8 cellular contexts compared by ENCODE assay signal in the genomic region with DNA sequence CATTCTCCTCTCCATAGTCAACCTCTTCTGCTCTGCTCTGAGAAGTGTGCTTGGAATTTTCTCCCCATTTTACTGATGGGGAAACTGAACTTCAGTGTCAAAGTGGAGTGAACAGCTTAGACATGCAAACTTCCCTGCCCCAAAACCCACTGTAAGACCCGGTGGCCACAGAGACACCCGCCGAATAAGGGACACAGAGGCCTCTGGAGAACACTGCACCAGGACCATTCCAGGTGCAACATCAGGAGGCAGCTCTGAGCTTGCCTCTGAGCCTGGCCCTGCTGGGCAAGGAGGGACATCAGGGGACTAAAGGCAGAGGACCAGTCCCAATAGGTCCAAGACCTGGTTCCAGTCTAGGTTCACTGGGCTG. TPM values are rescaled to one million over a fixed set of nuclear protein-coding genes. Genes with fewer than 3 reads are reported as not detected.
DNase-seq lines count a peak whose midpoint lies in the region; ATAC-seq, FAIRE-seq and TF ChIP-seq lines count a peak whose summit lies in the region.

No MANE protein-coding gene starts in this region.

- H3K27me3 ChIP-seq in H9 (ENCODE audit: insufficient read depth, low read length): no peaks in the 10 kb centered on the region
- no peaks in the 10 kb centered on the region for H3K27me3 ChIP-seq in left ventricle myocardium inferior (ENCODE audit: low read depth)
- no peaks in the 10 kb centered on the region for H3K27me3 ChIP-seq in small intestine (ENCODE audit: control insufficient read depth in 2 of 2, insufficient read depth in 2 of 2, low read length in 2 of 2)

- no peaks in the 10 kb centered on the region for H3K9me3 Mint-ChIP-seq in H9
- no peaks in the 10 kb centered on the region for H3K9me3 Mint-ChIP-seq in activated T-helper 17 cell treated with anti-CD3 and anti-CD28 coated beads, Interleukin-2, amount 50 U/mL, for 72 hours

- peaks cover 2 to 9% (median 5%) of the 10 kb centered on the region in 3 experiments; a peak in 4 of 7 replicates for H3K36me3 Mint-ChIP-seq in H9 (ENCODE audit: insufficient read depth in 1 of 3, low read depth in 3 of 3)
- H3K36me3 Mint-ChIP-seq in activated T-helper 17 cell treated with anti-CD3 and anti-CD28 coated beads, Interleukin-2, amount 50 U/mL, for 72 hours (ENCODE audit: low read depth): peaks cover 78% of the 10 kb centered on the region

- peaks cover 8% of the 10 kb centered on the region for H3K27me3 Mint-ChIP-seq in H9 (ENCODE audit: low read depth)
- H3K27me3 Mint-ChIP-seq in activated T-helper 17 cell treated with anti-CD3 and anti-CD28 coated beads, Interleukin-2, amount 50 U/mL, for 72 hours: no peaks in the 10 kb centered on the region

- H3K4me1 Mint-ChIP-seq in H9: peaks cover 64 to 66% of the 10 kb centered on the region in 2 experiments
- peaks cover 28% of the 10 kb centered on the region for H3K4me1 Mint-ChIP-seq in activated T-helper 17 cell treated with anti-CD3 and anti-CD28 coated beads, Interleukin-2, amount 50 U/mL, for 72 hours

- H3K4me3 ChIP-seq in left ventricle myocardium inferior (peak overlapping the region; percentile 88), small intestine (ENCODE audit: low read depth in 1 of 2, low read length in 2 of 2) (peak overlapping the region in 1 of 2 donors; percentile 43)

- H3K9ac ChIP-seq in H9 (ENCODE audit: extremely low read depth, insufficient read length, low read length): no peak overlapping the region

- FAIRE-seq in small intestine (lab: Jason Lieb, UNC): no peak

- no peak overlapping the region for H4K91ac ChIP-seq in H9 (ENCODE audit: insufficient read length, low read depth, low read length)

- no peaks in the 10 kb centered on the region for H4K20me1 ChIP-seq in H9 (ENCODE audit: control insufficient read depth, insufficient read depth, insufficient read length)

- peaks cover 22% of the 10 kb centered on the region; the same call in 1 of the 2 replicates for H3K4me1 ChIP-seq in H9 (ENCODE audit: insufficient read depth, low read length)
- H3K4me1 ChIP-seq in left ventricle myocardium inferior: peaks cover 93% of the 10 kb centered on the region
- peaks cover 0 to 41% of the 10 kb centered on the region in 2 donors for H3K4me1 ChIP-seq in small intestine (ENCODE audit: control insufficient read depth in 2 of 2, insufficient read depth in 1 of 2, low read depth in 1 of 2, low read length in 1 of 2)

- H3K27ac Mint-ChIP-seq in H9: peak overlapping the region; percentile 79 to 85 (median 81); a peak in 2 of 7 replicates
- H3K27ac Mint-ChIP-seq in activated T-helper 17 cell treated with anti-CD3 and anti-CD28 coated beads, Interleukin-2, amount 50 U/mL, for 72 hours: peak overlapping the region; percentile 97

- no peak for ATAC-seq in activated T-helper 17 cell treated with anti-CD3 and anti-CD28 coated beads, Interleukin-2, amount 50 U/mL, for 72 hours (replicated peaks)

- TF ChIP-seq CTCF in H9 (conservative IDR thresholded peaks at IDR 0.05) (no peak), left ventricle myocardium inferior (IDR thresholded peaks at IDR 0.05; ENCODE audit: borderline replicate concordance) (no peak)

- no peak overlapping the region for H2BK120ac ChIP-seq in H9 (ENCODE audit: low read depth, low read length, poor library complexity, severe bottlenecking)

- H3K36me3 ChIP-seq in left ventricle myocardium inferior: no peaks in the 10 kb centered on the region
- H3K36me3 ChIP-seq in small intestine (ENCODE audit: control insufficient read depth in 2 of 2, insufficient read depth in 2 of 2, low read length in 2 of 2): no peaks in the 10 kb centered on the region

- no peak overlapping the region for H3K27ac ChIP-seq in H9 (ENCODE audit: insufficient read length, low read depth, low read length)
- H3K27ac ChIP-seq in left ventricle myocardium inferior (replicated peaks): peak overlapping the region; percentile 99
- H3K27ac ChIP-seq in small intestine (ENCODE audit: low read depth in 1 of 2, low read length in 1 of 2): peak overlapping the region; percentile 75 to 93

- H2BK20ac ChIP-seq in H9 (ENCODE audit: low read depth, low read length, poor library complexity, severe bottlenecking): no peak overlapping the region

- peak overlapping the region; percentile 35 for H3K4me2 ChIP-seq in H9 (ENCODE audit: insufficient read depth, insufficient read length, low read length)

- no peak overlapping the region for H3K56ac ChIP-seq in H9 (ENCODE audit: insufficient read length, low read depth, low read length)

- no CpG with 5 or more reads among the region's 3 CpGs for WGBS in H9 (ENCODE audit: extremely low coverage, insufficient read length, low lambda C conversion rate)
- WGBS in small intestine, 3 donors: 41 to 83% (median 58%) methylated on average over 3 of the region's 3 CpGs

- intact Hi-C loops in left ventricle myocardium inferior (cut with micrococcal nuclease): no loop called here

- no peak overlapping the region for H2BK15ac ChIP-seq in H9 (ENCODE audit: low read depth, low read length)

- H3K23me2 ChIP-seq in H9 (ENCODE audit: insufficient read length, low read depth, low read length, poor library complexity, severe bottlenecking): peaks cover 7% of the 10 kb centered on the region

- H3T11ph ChIP-seq in H9 (ENCODE audit: low read length): no peak overlapping the region

- DNase-seq in H9 (no peak), left ventricle myocardium inferior (no peak), small intestine (no peak), hypothalamus (lab: John Stamatoyannopoulos, UW) (no peak), DMS 273 treated with DMSO at 0.1 percent for 48 hours (lab: John Stamatoyannopoulos, UW) (no peak), retina (no peak), NCI-H2171 treated with DMSO at 0.1 percent for 48 hours (lab: John Stamatoyannopoulos, UW) (no peak)

- H3K18ac ChIP-seq in H9 (ENCODE audit: insufficient read length, low read depth, low read length): no peak overlapping the region

- H2BK5ac ChIP-seq in H9 (ENCODE audit: insufficient read length, low read length): no peak overlapping the region

- no peak overlapping the region for H4K8ac ChIP-seq in H9 (replicated peaks; ENCODE audit: insufficient read length, low read depth, low read length)

- no peak overlapping the region for H2BK12ac ChIP-seq in H9 (ENCODE audit: insufficient read length, low read depth, low read length)

- H3K4ac ChIP-seq in H9 (ENCODE audit: low read depth, low read length): no peak overlapping the region

- peak overlapping the region; percentile 79 to 83 for H3K4me3 Mint-ChIP-seq in H9
- H3K4me3 Mint-ChIP-seq in activated T-helper 17 cell treated with anti-CD3 and anti-CD28 coated beads, Interleukin-2, amount 50 U/mL, for 72 hours: peak overlapping the region; percentile 97

- no peak overlapping the region for H3K23ac ChIP-seq in H9 (ENCODE audit: insufficient read length, low read depth, low read length)

- no peaks in the 10 kb centered on the region for H3K9me3 ChIP-seq in H9 (ENCODE audit: control insufficient read depth, low read depth, low read length)
- H3K9me3 ChIP-seq in left ventricle myocardium inferior (replicated peaks): no peaks in the 10 kb centered on the region
- no peaks in the 10 kb centered on the region for H3K9me3 ChIP-seq in small intestine (ENCODE audit: control insufficient read depth, low read depth)

- H3K14ac ChIP-seq in H9 (ENCODE audit: insufficient read depth, low read length): no peak overlapping the region

- no peak overlapping the region for H2AK5ac ChIP-seq in H9 (ENCODE audit: insufficient read length, low read length)

- H3K79me2 ChIP-seq in H9 (ENCODE audit: insufficient read depth, low read length): peaks cover 23% of the 10 kb centered on the region; the same call in 1 of the 2 replicates

- no peak overlapping the region for H4K5ac ChIP-seq in H9 (ENCODE audit: insufficient read length, low read depth, low read length)

- H3K79me1 ChIP-seq in H9 (ENCODE audit: insufficient read depth, low read depth, low read length, poor library complexity, severe bottlenecking): no peaks in the 10 kb centered on the region

- H2AFZ ChIP-seq in H9 (ENCODE audit: low read length): no peak overlapping the region

RNA-seq across cellular contexts. Expression of gene HDAC7, which starts 1.7 kb away (rescaled TPM):
- total RNA-seq in H9 (2021) (69.3 and 72.1 TPM in 2 replicates), left ventricle myocardium inferior (47.1 TPM)
- 100 to 1,000 TPM; 163 to 471 TPM for total RNA-seq in activated T-helper 17 cell treated with anti-CD3 and anti-CD28 coated beads, Interleukin-2, amount 50 U/mL, for 72 hours
- polyA plus RNA-seq in small intestine: 10 to 100 TPM in 1 of 3 donors, 1 to 10 TPM in 2; 2.2 to 30.3 (median 6.2) TPM

RNA-seq across cellular contexts. Expression of gene SLC48A1, which starts 45.0 kb away (rescaled TPM):
- total RNA-seq in H9 (2021): 10.6 TPM in 2 replicates
- 1 to 10 TPM; 6.7 to 8.2 TPM for total RNA-seq in activated T-helper 17 cell treated with anti-CD3 and anti-CD28 coated beads, Interleukin-2, amount 50 U/mL, for 72 hours
- 25.3 TPM for total RNA-seq in left ventricle myocardium inferior
- 10 to 100 TPM in 1 of 3 donors, 1 to 10 TPM in 2; 5.1 to 12.1 (median 5.4) TPM for polyA plus RNA-seq in small intestine

RNA-seq across cellular contexts. Expression of gene RAPGEF3, which starts 59.3 kb away (rescaled TPM):
- total RNA-seq in H9 (2021) (5.6 and 7.4 TPM in 2 replicates), left ventricle myocardium inferior (34.8 TPM)
- 1 to 10 TPM; 1.4 to 8.4 TPM for total RNA-seq in activated T-helper 17 cell treated with anti-CD3 and anti-CD28 coated beads, Interleukin-2, amount 50 U/mL, for 72 hours
- 10 to 100 TPM in 1 of 3 donors, 1 to 10 TPM in 2; 2.5 to 19.8 (median 2.7) TPM for polyA plus RNA-seq in small intestine
